Comparison of ENCODE assay signal across 23 cellular contexts in genomic region chr12:128336506-128336905, GRCh38.
DNase-seq lines count a peak whose midpoint lies in the region; ATAC-seq, FAIRE-seq and TF ChIP-seq lines count a peak whose summit lies in the region.
"Had no signal": no experiment of that assay in that cellular context is flagged by ENCODE, and none has a peak within 500 bp of the region (broad histone marks: within the 10 kb centered on the region; RNA-seq: fewer than 3 reads in every experiment).

No MANE protein-coding gene starts in this region.

- no peak for TF ChIP-seq CTCF in type B pancreatic cell (conservative IDR thresholded peaks at IDR 0.05)

- H3K27ac Mint-ChIP-seq in type B pancreatic cell (peak overlapping the region; percentile 34), immature natural killer cell (no peak overlapping the region)
- H3K27ac Mint-ChIP-seq: B cell, IgD-negative memory B cell had no signal

- FAIRE-seq in HTR-8/SVneo (lab: Jason Lieb, UNC), result no peak
- FAIRE-seq: GM12892, GM19239 had no signal

- no peaks in the 10 kb centered on the region for H3K27me3 ChIP-seq in ectodermal cell (ENCODE audit: control insufficient read depth, insufficient read depth, low read length, poor library complexity, severe bottlenecking)
- H3K27me3 ChIP-seq: SJCRH30 had no signal

- H3K36me3 ChIP-seq in ectodermal cell (ENCODE audit: control insufficient read depth, insufficient read depth, low read length), result no peaks in the 10 kb centered on the region
- H3K36me3 ChIP-seq in mesodermal cell (ENCODE audit: control insufficient read depth, insufficient read depth, low read length), result no peaks in the 10 kb centered on the region
- H3K36me3 ChIP-seq: SJCRH30 had no signal

- peaks cover 35% of the 10 kb centered on the region for H3K27me3 Mint-ChIP-seq in type B pancreatic cell
- peaks cover 4 to 22% (median 12%) of the 10 kb centered on the region in 3 donors for H3K27me3 Mint-ChIP-seq in immature natural killer cell (ENCODE audit: low read depth in 3 of 3)

- H3K4me1 ChIP-seq in ectodermal cell (ENCODE audit: control insufficient read depth, insufficient read depth, low read length), result peaks cover 39% of the 10 kb centered on the region
- H3K4me1 ChIP-seq in mesodermal cell (ENCODE audit: control insufficient read depth, insufficient read depth, low read length, poor library complexity, severe bottlenecking), result peaks cover 13% of the 10 kb centered on the region
- H3K4me1 ChIP-seq: SJCRH30 had no signal

- DNase-seq in NCI-H82 (lab: John Stamatoyannopoulos, UW) (peak; percentile 50), NCI-H82 treated with DMSO at 0.1 percent for 48 hours (lab: John Stamatoyannopoulos, UW; ENCODE audit: unreplicated experiment) (no peak), type B pancreatic cell (ENCODE audit: extremely low spot score, unreplicated experiment) (no peak), immature natural killer cell (no peak), HTR-8/SVneo (ENCODE audit: insufficient read length, low spot score) (no peak)
- DNase-seq: Calu3, H7, MM.1S, NCI-H1417, NCI-H1694, NCI-H526 treated with DMSO at 0.1 percent for 48 hours, SJCRH30 had no signal

- no peaks in the 10 kb centered on the region for H3K9me3 Mint-ChIP-seq in type B pancreatic cell
- H3K9me3 Mint-ChIP-seq in immature natural killer cell, result peaks cover 0 to 5% (median 0%) of the 10 kb centered on the region in 6 donors

- no peaks in the 10 kb centered on the region for H3K36me3 Mint-ChIP-seq in type B pancreatic cell
- H3K36me3 Mint-ChIP-seq in immature natural killer cell, result no peaks in the 10 kb centered on the region
- H3K36me3 Mint-ChIP-seq: IgD-negative memory B cell had no signal

- no peak overlapping the region for H3K4me3 ChIP-seq in ectodermal cell (ENCODE audit: insufficient read depth, low read depth, low read length)
- no peak overlapping the region for H3K4me3 ChIP-seq in mesodermal cell (ENCODE audit: extremely low read depth, insufficient read depth, low read length, poor library complexity, severe bottlenecking)
- H3K4me3 ChIP-seq: SJCRH30 had no signal

- peaks cover 34% of the 10 kb centered on the region for H3K4me1 Mint-ChIP-seq in type B pancreatic cell (ENCODE audit: unreplicated experiment)
- H3K4me1 Mint-ChIP-seq in immature natural killer cell, result no peaks in the 10 kb centered on the region
- H3K4me1 Mint-ChIP-seq: B cell had no signal

- H3K4me3 Mint-ChIP-seq in type B pancreatic cell, result peak overlapping the region; percentile 58
- no peak overlapping the region for H3K4me3 Mint-ChIP-seq in immature natural killer cell
- H3K4me3 Mint-ChIP-seq: B cell, IgD-negative memory B cell had no signal

- H3K9me3 ChIP-seq in ectodermal cell (ENCODE audit: control insufficient read depth, low read length) (no peaks in the 10 kb centered on the region), mesodermal cell (ENCODE audit: control insufficient read depth, low read length) (no peaks in the 10 kb centered on the region)
- H3K9me3 ChIP-seq: SJCRH30 had no signal

- 82 to 92% methylated on average over 1 of the region's 1 CpG for WGBS in ectodermal cell, 2 experiments
- 70 to 100% methylated on average over 1 of the region's 1 CpG for WGBS in mesodermal cell (ENCODE audit: insufficient coverage in 2 of 2), 2 experiments

- ATAC-seq in HG03460 (IDR thresholded peaks at IDR 0.05; ENCODE audit: unreplicated experiment), result no peak
- ATAC-seq: Right ventricle myocardium inferior, SK-N-SH treated with all-trans-retinoic acid at 6 μM for 48 hours had no signal

- H3K27ac ChIP-seq in ectodermal cell (ENCODE audit: insufficient read depth, low read depth, low read length, poor library complexity, severe bottlenecking), result peak overlapping the region; percentile 87
- peak overlapping the region; percentile 41 for H3K27ac ChIP-seq in mesodermal cell (ENCODE audit: low read depth, low read length, severe bottlenecking)
- H3K27ac ChIP-seq: 22Rv1, KMS-11, SJCRH30 had no signal
